ENCODE assay signal across 8 cellular contexts in the genomic region with DNA sequence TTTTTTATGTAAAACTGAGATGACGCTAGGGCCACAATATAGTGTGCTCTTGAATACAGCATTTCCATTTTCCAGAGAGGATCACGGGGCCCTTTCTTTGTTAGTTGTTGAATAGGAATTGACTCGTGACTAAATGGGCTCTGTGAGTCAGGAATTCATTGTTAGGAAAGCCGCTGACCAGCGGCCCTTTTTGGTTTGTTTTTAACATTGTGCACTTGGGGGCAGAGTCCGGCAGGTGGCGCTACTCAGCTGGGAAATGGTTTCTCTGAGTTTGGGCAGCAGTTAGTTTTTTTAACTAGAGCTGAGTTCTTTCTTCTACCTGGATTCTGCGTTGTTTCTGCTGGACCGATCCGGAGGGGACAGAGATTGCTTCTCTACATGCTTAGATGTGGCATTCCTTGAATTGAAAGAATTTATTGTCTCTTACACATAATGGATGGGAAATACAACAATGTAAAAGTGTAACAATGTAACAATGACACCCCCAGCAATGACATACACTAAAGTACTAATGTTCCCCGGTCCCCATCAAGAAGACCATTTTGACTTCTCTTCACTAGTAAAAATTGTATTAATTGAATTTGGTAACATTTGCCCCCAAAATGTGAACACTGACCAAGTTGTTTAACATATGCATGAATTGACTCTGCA.
DNase-seq lines count a peak whose midpoint lies in the region; ATAC-seq and TF ChIP-seq lines count a peak whose summit lies in the region.

No MANE protein-coding gene starts in this region.

- DNase-seq in IMR-90 (peak; percentile 18), RPMI7951 (ENCODE audit: low read depth) (peak; percentile 43), amygdala (lab: John Stamatoyannopoulos, UW) (peak in 47 of 56 donors; percentile 3 to 83 (median 36)), iPS DF 19.7 (ENCODE audit: low read depth, low spot score) (peak; percentile 25)
- peak; percentile 10 to 39 (median 19) for DNase-seq in stimulated activated CD4-positive, alpha-beta T cell treated with anti-CD3 and anti-CD28 coated beads, Interleukin-12 subunit alpha, Interleukin-12 subunit beta, amount 100 ng/mL, for 48 hours (ENCODE audit: low read depth in 2 of 3, low spot score in 1 of 3)

- no peak overlapping the region for H2BK20ac ChIP-seq in IMR-90 (ENCODE audit: low read depth, low read length)

- peaks cover 7% of the 10 kb centered on the region for H3K27me3 Mint-ChIP-seq in stimulated activated memory B cell treated with anti-CD40 and anti-IgM and Interleukin-4, amounts not matched to agents 10 μg/mL and 1 μg/mL and 100 μg/mL, for 72 hours

- no peak for TF ChIP-seq POLR2A in IMR-90 (IDR thresholded peaks at IDR 0.05; ENCODE audit: low read depth, low read length)

- H2BK120ac ChIP-seq in IMR-90 (ENCODE audit: low read depth, low read length) = no peak overlapping the region

- H3K9ac ChIP-seq in IMR-90 (ENCODE audit: low read depth, low read length) = no peak overlapping the region

- in situ Hi-C loops in IMR-90 (cut with MboI; ENCODE audit: low sequenced_read_pairs) = no loop called here

- WGBS in IMR-90 (ENCODE audit: extremely low coverage in 2 of 2, insufficient read length in 1 of 2), 2 experiments = no CpG with 5 or more reads among the region's 11 CpGs

- peak; percentile 79 for ATAC-seq in GM21528 (IDR thresholded peaks at IDR 0.05; ENCODE audit: low FRiP score, unreplicated experiment)
- peak; percentile 60 for ATAC-seq in IMR-90 (ENCODE audit: low read depth)
- ATAC-seq in stimulated activated memory B cell treated with anti-CD40 and anti-IgM and Interleukin-4, amounts not matched to agents 10 μg/mL and 1 μg/mL and 100 μg/mL, for 72 hours = no peak

- no peak overlapping the region for H3K4ac ChIP-seq in IMR-90 (ENCODE audit: low read depth, low read length)

- H3K9me3 ChIP-seq in DOHH2 (ENCODE audit: control insufficient read depth, insufficient read depth, low read length) = no peaks in the 10 kb centered on the region
- H3K9me3 ChIP-seq in IMR-90 (ENCODE audit: control insufficient read depth, insufficient read depth, low read length) = peaks cover 2% of the 10 kb centered on the region; the same call in 1 of the 2 replicates

- POLR2A ChIA-PET in IMR-90 (lab: Charles Lee; ENCODE audit: unreplicated experiment) = no interaction called here

- no peaks in the 10 kb centered on the region for H3K27me3 ChIP-seq in DOHH2 (ENCODE audit: control insufficient read depth, low read length)
- H3K27me3 ChIP-seq in IMR-90 (ENCODE audit: control insufficient read depth, insufficient read depth, low read length) = no peaks in the 10 kb centered on the region

- no peak overlapping the region for H4K8ac ChIP-seq in IMR-90 (ENCODE audit: low read depth in 2 of 2, low read length in 2 of 2)

- H3K27ac ChIP-seq in DOHH2 (ENCODE audit: low read depth, low read length) (no peak overlapping the region), IMR-90 (ENCODE audit: insufficient read depth, low read length) (no peak overlapping the region)

- H2AK5ac ChIP-seq in IMR-90 (ENCODE audit: low read depth, low read length) = no peak overlapping the region

- H3K4me1 ChIP-seq in DOHH2 (ENCODE audit: control insufficient read depth, low read length) (no peaks in the 10 kb centered on the region), IMR-90 (ENCODE audit: control insufficient read depth, insufficient read depth, low read length) (no peaks in the 10 kb centered on the region)

- H4K20me1 ChIP-seq in DOHH2 (ENCODE audit: control insufficient read depth, insufficient read depth, low read depth, low read length) = no peaks in the 10 kb centered on the region
- H4K20me1 ChIP-seq in IMR-90 (ENCODE audit: insufficient read depth, low read length) = no peaks in the 10 kb centered on the region

- H3K27ac Mint-ChIP-seq in stimulated activated memory B cell treated with anti-CD40 and anti-IgM and Interleukin-4, amounts not matched to agents 10 μg/mL and 1 μg/mL and 100 μg/mL, for 72 hours = no peak overlapping the region

- BruUV-seq in IMR-90 (replicated peaks; lab: Mats Ljungman, UMichigan) = no TSS peak

- H3K4me2 ChIP-seq in DOHH2 (ENCODE audit: low read length) (no peak overlapping the region), IMR-90 (ENCODE audit: low read depth, low read length) (no peak overlapping the region)

- dilution Hi-C loops in IMR-90 (cut with HindIII; ENCODE audit: low sequenced_read_pairs, unreplicated experiment) = no loop called here

- H3K4me3 Mint-ChIP-seq in stimulated activated memory B cell treated with anti-CD40 and anti-IgM and Interleukin-4, amounts not matched to agents 10 μg/mL and 1 μg/mL and 100 μg/mL, for 72 hours = no peak overlapping the region

- H3F3A ChIP-seq in DOHH2 (ENCODE audit: control insufficient read depth, insufficient read depth) = no peaks in the 10 kb centered on the region

- no peak overlapping the region for H3K56ac ChIP-seq in IMR-90 (ENCODE audit: extremely low read depth, insufficient read depth, low read length)

- peak; percentile 66 for TF ChIP-seq RAD21 in IMR-90 (IDR thresholded peaks at IDR 0.05; ENCODE audit: low read length)

- intact Hi-C loops in IMR-90 (cut with micrococcal nuclease) = no loop called here

- H3K23ac ChIP-seq in IMR-90 (ENCODE audit: low read depth, low read length) = no peak overlapping the region

- H2BK15ac ChIP-seq in IMR-90 (ENCODE audit: low read depth, low read length) = no peak overlapping the region

- H3K14ac ChIP-seq in IMR-90 (replicated peaks; ENCODE audit: low read depth, low read length) = no peak overlapping the region

- CTCF ChIA-PET in IMR-90 (lab: Yijun Ruan, JAX) = no interaction called here

- H3K18ac ChIP-seq in IMR-90 (ENCODE audit: low read depth, low read length) = no peak overlapping the region

- H3K4me3 ChIP-seq in DOHH2 (ENCODE audit: low read length) (no peak overlapping the region), IMR-90 (ENCODE audit: insufficient read depth, low read depth, low read length) (no peak overlapping the region)

- H3K9me3 Mint-ChIP-seq in stimulated activated memory B cell treated with anti-CD40 and anti-IgM and Interleukin-4, amounts not matched to agents 10 μg/mL and 1 μg/mL and 100 μg/mL, for 72 hours = no peaks in the 10 kb centered on the region

- H3K36me3 ChIP-seq in DOHH2 (ENCODE audit: control insufficient read depth, low read length) (no peaks in the 10 kb centered on the region), IMR-90 (ENCODE audit: control insufficient read depth, insufficient read depth, low read length) (no peaks in the 10 kb centered on the region)

- TF ChIP-seq CTCF in DOHH2 (IDR thresholded peaks at IDR 0.05; ENCODE audit: low read depth, low read length, poor library complexity, severe bottlenecking) (peak; percentile 83), IMR-90 (conservative IDR thresholded peaks at IDR 0.05; ENCODE audit: low read depth, low read length) (peak; percentile 74)

- H3K36me3 Mint-ChIP-seq in stimulated activated memory B cell treated with anti-CD40 and anti-IgM and Interleukin-4, amounts not matched to agents 10 μg/mL and 1 μg/mL and 100 μg/mL, for 72 hours = no peaks in the 10 kb centered on the region

- H2AK9ac ChIP-seq in IMR-90 (replicated peaks; ENCODE audit: low read depth, low read length, poor library complexity) = no peak overlapping the region

- no peak overlapping the region for H4K5ac ChIP-seq in IMR-90 (ENCODE audit: low read depth, low read length)

- H2AFZ ChIP-seq in IMR-90 (replicated peaks; ENCODE audit: low read length, poor library complexity) = no peak overlapping the region

- no peaks in the 10 kb centered on the region for H3K79me1 ChIP-seq in IMR-90 (ENCODE audit: low read depth in 1 of 2, low read length in 2 of 2)

- no peaks in the 10 kb centered on the region for H3K9me2 ChIP-seq in DOHH2 (replicated peaks; ENCODE audit: control insufficient read depth, low read length)

- H3K9me1 ChIP-seq in IMR-90 (ENCODE audit: insufficient read depth, low read length) = no peaks in the 10 kb centered on the region

- H2BK5ac ChIP-seq in IMR-90 (ENCODE audit: low read depth, low read length, poor library complexity, severe bottlenecking) = no peak overlapping the region

- H4K91ac ChIP-seq in IMR-90 (ENCODE audit: insufficient read depth, low read depth, low read length) = no peak overlapping the region

- no peaks in the 10 kb centered on the region for H3K4me1 Mint-ChIP-seq in stimulated activated memory B cell treated with anti-CD40 and anti-IgM and Interleukin-4, amounts not matched to agents 10 μg/mL and 1 μg/mL and 100 μg/mL, for 72 hours

- H3K79me2 ChIP-seq in DOHH2 (ENCODE audit: control insufficient read depth, low read length) = no peaks in the 10 kb centered on the region

TF ChIP-seq in IMR-90, 13 proteins besides CTCF, POLR2A, EP300 and RAD21:
- TF ChIP-seq SMC3 (IDR thresholded peaks at IDR 0.05; ENCODE audit: low read depth, low read length) = peak; percentile 61
- no peak for TF ChIP-seq MAFK (IDR thresholded peaks at IDR 0.05; ENCODE audit: low read depth, low read length)
- TF ChIP-seq, protein P1, sequence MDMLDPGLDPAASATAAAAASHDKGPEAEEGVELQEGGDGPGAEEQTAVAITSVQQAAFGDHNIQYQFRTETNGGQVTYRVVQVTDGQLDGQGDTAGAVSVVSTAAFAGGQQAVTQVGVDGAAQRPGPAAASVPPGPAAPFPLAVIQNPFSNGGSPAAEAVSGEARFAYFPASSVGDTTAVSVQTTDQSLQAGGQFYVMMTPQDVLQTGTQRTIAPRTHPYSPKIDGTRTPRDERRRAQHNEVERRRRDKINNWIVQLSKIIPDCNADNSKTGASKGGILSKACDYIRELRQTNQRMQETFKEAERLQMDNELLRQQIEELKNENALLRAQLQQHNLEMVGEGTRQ (IDR thresholded peaks at IDR 0.05; ENCODE audit: low read depth, low read length) = 0 out of 2 replicates have a peak, but pooled peaks have one; percentile 3
- peak; percentile 50 for TF ChIP-seq BHLHE40 (IDR thresholded peaks at IDR 0.05; ENCODE audit: low read depth, low read length)
